Comparison of ENCODE assay signal across 34 cellular contexts in the genomic region with DNA sequence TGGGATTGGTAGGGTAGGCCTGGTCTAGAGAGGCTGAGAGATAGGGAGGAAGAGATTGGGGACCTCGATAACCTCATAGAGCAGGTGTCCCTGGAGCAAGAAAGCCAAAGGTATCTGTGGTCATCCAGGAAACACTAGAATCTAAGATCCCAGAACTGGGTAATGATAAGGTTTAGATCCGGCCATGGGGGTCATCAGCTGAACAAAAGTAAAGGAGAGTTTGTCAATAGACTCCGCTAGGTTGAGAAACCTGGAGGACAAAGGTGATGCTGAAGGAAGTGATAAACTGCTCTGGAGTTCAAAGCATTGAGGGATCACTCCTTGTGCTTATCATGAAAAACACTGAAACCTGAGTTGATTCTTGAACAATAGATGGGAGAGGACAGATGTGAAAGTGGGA.
"Had no signal": no experiment of that assay in that cellular context is flagged by ENCODE, and none has a peak within 500 bp of the region (broad histone marks: within the 10 kb centered on the region; RNA-seq: fewer than 3 reads in every experiment).

No MANE protein-coding gene starts in this region.

- H3K27ac ChIP-seq: adrenal gland, body of pancreas, heart left ventricle had no signal

- H3K27me3 Mint-ChIP-seq: activated CD4-positive, alpha-beta memory T cell treated with anti-CD3 and anti-CD28 coated beads for 36 hours; activated CD4-positive, alpha-beta T cell treated with anti-CD3 and anti-CD28 coated beads for 36 hours; activated naive CD4-positive, alpha-beta T cell treated with anti-CD3 and anti-CD28 coated beads, Interleukin-2, amount 50 U/mL, for 24 hours; activated naive CD8-positive, alpha-beta T cell treated with anti-CD3 and anti-CD28 coated beads for 36 hours had no signal

- H3K27me3 ChIP-seq: adrenal gland, body of pancreas, heart left ventricle had no signal

- H3K9me3 Mint-ChIP-seq: activated CD4-positive, alpha-beta memory T cell treated with anti-CD3 and anti-CD28 coated beads for 36 hours; activated CD4-positive, alpha-beta T cell treated with anti-CD3 and anti-CD28 coated beads, Interleukin-2, amount 10 ng/mL, durations not matched to agents 24 days and 14 days; activated naive CD4-positive, alpha-beta T cell treated with anti-CD3 and anti-CD28 coated beads for 36 hours; activated naive CD4-positive, alpha-beta T cell treated with anti-CD3 and anti-CD28 coated beads, Interleukin-2, amount 50 U/mL, for 24 hours; activated naive CD8-positive, alpha-beta T cell treated with anti-CD3 and anti-CD28 coated beads for 36 hours; activated naive CD8-positive, alpha-beta T cell treated with anti-CD3 and anti-CD28 coated beads, Interleukin-2, amount 50 U/mL, for 24 hours; activated T-helper 1 cell treated with anti-CD3 and anti-CD28 coated beads, Interleukin-12 subunit alpha, Interleukin-12 subunit beta, Interleukin-2, Interleukin-4 antibody, amounts not matched to agents 30 ng/mL and 10 ng/mL and 1 ng/mL, durations not matched to agents 14 hours and 24 hours and 36 hours; activated T-helper 2 cell treated with anti-CD3 and anti-CD28 coated beads, Interferon-gamma antibody, Interleukin-2, Interleukin-4, amounts not matched to agents 10 μg/mL and 5 μg/mL and 100 μg/mL, durations not matched to agents 14 hours and 24 hours and 36 hours; effector memory CD8-positive, alpha-beta T cell had no signal

- H3K4me1 ChIP-seq: adrenal gland, body of pancreas, heart left ventricle had no signal

- H3K36me3 ChIP-seq: adrenal gland, heart left ventricle had no signal

- H3K4me1 Mint-ChIP-seq: activated CD4-positive, alpha-beta T cell treated with anti-CD3 and anti-CD28 coated beads for 36 hours; activated CD4-positive, alpha-beta T cell treated with anti-CD3 and anti-CD28 coated beads, Interleukin-2, amount 10 ng/mL, durations not matched to agents 24 days and 14 days; activated naive CD4-positive, alpha-beta T cell treated with anti-CD3 and anti-CD28 coated beads, Interleukin-2, amount 50 U/mL, for 24 hours; activated naive CD8-positive, alpha-beta T cell treated with anti-CD3 and anti-CD28 coated beads for 36 hours; activated naive CD8-positive, alpha-beta T cell treated with anti-CD3 and anti-CD28 coated beads, Interleukin-2, amount 50 U/mL, for 24 hours had no signal

- H3K27ac Mint-ChIP-seq: activated CD4-positive, alpha-beta memory T cell treated with anti-CD3 and anti-CD28 coated beads for 36 hours; activated CD4-positive, alpha-beta T cell treated with anti-CD3 and anti-CD28 coated beads for 36 hours; activated CD4-positive, alpha-beta T cell treated with anti-CD3 and anti-CD28 coated beads, Interleukin-2, amount 10 ng/mL, durations not matched to agents 24 days and 14 days; activated CD8-positive, alpha-beta memory T cell treated with anti-CD3 and anti-CD28 coated beads, Interleukin-2, amount 10 ng/mL, durations not matched to agents 7 days and 5 days; activated CD8-positive, alpha-beta T cell treated with anti-CD3 and anti-CD28 coated beads, Interleukin-2, amount 10 ng/mL, durations not matched to agents 7 days and 5 days; activated naive CD4-positive, alpha-beta T cell treated with anti-CD3 and anti-CD28 coated beads for 36 hours; activated naive CD4-positive, alpha-beta T cell treated with anti-CD3 and anti-CD28 coated beads, Interleukin-2, amount 50 U/mL, for 24 hours; activated naive CD8-positive, alpha-beta T cell treated with anti-CD3 and anti-CD28 coated beads for 36 hours; activated naive CD8-positive, alpha-beta T cell treated with anti-CD3 and anti-CD28 coated beads, Interleukin-2, amount 50 U/mL, for 24 hours; activated T-helper 1 cell treated with anti-CD3 and anti-CD28 coated beads, Interleukin-12 subunit alpha, Interleukin-12 subunit beta, Interleukin-2, Interleukin-4 antibody, amounts not matched to agents 30 ng/mL and 10 ng/mL and 1 ng/mL, durations not matched to agents 14 hours and 24 hours and 36 hours; activated T-helper 2 cell treated with anti-CD3 and anti-CD28 coated beads, Interferon-gamma antibody, Interleukin-2, Interleukin-4, amounts not matched to agents 10 μg/mL and 5 μg/mL and 100 μg/mL, durations not matched to agents 14 hours and 24 hours and 36 hours; effector memory CD8-positive, alpha-beta T cell had no signal

- H3K4me3 Mint-ChIP-seq: activated CD4-positive, alpha-beta memory T cell treated with anti-CD3 and anti-CD28 coated beads for 36 hours; activated CD4-positive, alpha-beta T cell treated with anti-CD3 and anti-CD28 coated beads for 36 hours; activated CD4-positive, alpha-beta T cell treated with anti-CD3 and anti-CD28 coated beads, Interleukin-2, amount 10 ng/mL, durations not matched to agents 24 days and 14 days; activated CD8-positive, alpha-beta memory T cell treated with anti-CD3 and anti-CD28 coated beads, Interleukin-2, amount 10 ng/mL, durations not matched to agents 7 days and 5 days; activated CD8-positive, alpha-beta T cell treated with anti-CD3 and anti-CD28 coated beads, Interleukin-2, amount 10 ng/mL, durations not matched to agents 7 days and 5 days; activated naive CD4-positive, alpha-beta T cell treated with anti-CD3 and anti-CD28 coated beads for 36 hours; activated naive CD4-positive, alpha-beta T cell treated with anti-CD3 and anti-CD28 coated beads, Interleukin-2, amount 50 U/mL, for 24 hours; activated naive CD8-positive, alpha-beta T cell treated with anti-CD3 and anti-CD28 coated beads for 36 hours; activated naive CD8-positive, alpha-beta T cell treated with anti-CD3 and anti-CD28 coated beads, Interleukin-2, amount 50 U/mL, for 24 hours; activated T-helper 1 cell treated with anti-CD3 and anti-CD28 coated beads, Interleukin-12 subunit alpha, Interleukin-12 subunit beta, Interleukin-2, Interleukin-4 antibody, amounts not matched to agents 30 ng/mL and 10 ng/mL and 1 ng/mL, durations not matched to agents 14 hours and 24 hours and 36 hours; effector memory CD8-positive, alpha-beta T cell had no signal

- FAIRE-seq: colon, endometrium, frontal cortex had no signal

- H3K36me3 Mint-ChIP-seq: activated CD4-positive, alpha-beta memory T cell treated with anti-CD3 and anti-CD28 coated beads for 36 hours; activated CD8-positive, alpha-beta memory T cell treated with anti-CD3 and anti-CD28 coated beads, Interleukin-2, amount 10 ng/mL, durations not matched to agents 7 days and 5 days; activated naive CD4-positive, alpha-beta T cell treated with anti-CD3 and anti-CD28 coated beads, Interleukin-2, amount 50 U/mL, for 24 hours; activated naive CD8-positive, alpha-beta T cell treated with anti-CD3 and anti-CD28 coated beads for 36 hours had no signal

- ATAC-seq: activated CD4-positive, alpha-beta T cell treated with anti-CD3 and anti-CD28 coated beads for 36 hours; activated CD8-positive, alpha-beta memory T cell treated with anti-CD3 and anti-CD28 coated beads, Interleukin-2, amount 10 ng/mL, durations not matched to agents 7 days and 5 days; activated CD8-positive, alpha-beta T cell treated with anti-CD3 and anti-CD28 coated beads, Interleukin-2, amount 10 ng/mL, durations not matched to agents 7 days and 5 days; activated naive CD8-positive, alpha-beta T cell treated with anti-CD3 and anti-CD28 coated beads, Interleukin-2, amount 50 U/mL, for 24 hours; body of pancreas; effector memory CD8-positive, alpha-beta T cell; esophagus mucosa; heart left ventricle had no signal

- DNase-seq: activated CD4-positive, alpha-beta memory T cell treated with anti-CD3 and anti-CD28 coated beads for 36 hours; activated CD4-positive, alpha-beta T cell treated with anti-CD3 and anti-CD28 coated beads for 36 hours; activated CD4-positive, alpha-beta T cell treated with anti-CD3 and anti-CD28 coated beads, Interleukin-2, amount 10 ng/mL, durations not matched to agents 24 days and 14 days; activated CD4-positive, CD25-positive, alpha-beta regulatory T cell; activated CD4-positive, CD25-positive, alpha-beta regulatory T cell treated with anti-CD3 and anti-CD28 coated beads, Interleukin-2, amount 50 U/mL, for 72 hours; activated CD8-positive, alpha-beta memory T cell treated with anti-CD3 and anti-CD28 coated beads, Interleukin-2, amount 10 ng/mL, durations not matched to agents 7 days and 5 days; activated CD8-positive, alpha-beta memory T cell treated with anti-CD3 and anti-CD28 coated beads, Interleukin-2, amount 50 U/mL, for 4 hours; activated CD8-positive, alpha-beta T cell treated with anti-CD3 and anti-CD28 coated beads, Interleukin-2, amount 10 ng/mL, durations not matched to agents 7 days and 5 days; activated effector memory CD4-positive, alpha-beta T cell treated with anti-CD3 and anti-CD28 coated beads, Interleukin-2, amount 50 U/mL, for 16 hours; activated naive CD4-positive, alpha-beta T cell treated with anti-CD3 and anti-CD28 coated beads for 36 hours; activated naive CD8-positive, alpha-beta T cell treated with anti-CD3 and anti-CD28 coated beads for 36 hours; activated naive CD8-positive, alpha-beta T cell treated with anti-CD3 and anti-CD28 coated beads, Interleukin-2, amount 50 U/mL, for 24 hours; activated T-cell treated with anti-CD3 and anti-CD28 coated beads, Interleukin-2, amount 50 U/mL, for 1 hour; activated T-cell treated with anti-CD3 and anti-CD28 coated beads, Interleukin-2, amount 50 U/mL, for 48 hours; adrenal gland; amygdala; aorta; body of pancreas; caudate nucleus; cortex of kidney; dermis blood vessel endothelial cell; effector CD4-positive, alpha-beta T cell; effector memory CD8-positive, alpha-beta T cell; foreskin fibroblast; glutamatergic neuron; heart left ventricle; T-helper 2 cell had no signal

- H3K4me3 ChIP-seq: adrenal gland, body of pancreas, heart left ventricle had no signal

- H3K9me3 ChIP-seq: adrenal gland, body of pancreas, heart left ventricle had no signal
